1 cellular context compared by ENCODE assay signal in genomic region chr15:100918034-100918689, GRCh38.
TF ChIP-seq lines count a peak whose summit lies in the region.

No MANE protein-coding gene starts in this region.

TF ChIP-seq in HepG2, 621 proteins besides CTCF, POLR2A, EP300 and RAD21 (continues in another document):
- TF ChIP-seq ZNF574 (CRISPR knock-in tag; IDR thresholded peaks at IDR 0.05) (0 out of 2 replicates have a peak, but pooled peaks have one; percentile 23), PLSCR1 (CRISPR knock-in tag; IDR thresholded peaks at IDR 0.05; ENCODE audit: borderline replicate concordance) (no peak), POLR2AphosphoS2 (IDR thresholded peaks at IDR 0.05; ENCODE audit: low read depth, low read length) (no peak), REXO4 (CRISPR knock-in tag; IDR thresholded peaks at IDR 0.05; ENCODE audit: borderline replicate concordance) (no peak), CHD2 (IDR thresholded peaks at IDR 0.05; ENCODE audit: low read depth, low read length) (no peak), PLRG1 (conservative IDR thresholded peaks at IDR 0.05) (no peak), ZUFSP (CRISPR knock-in tag; IDR thresholded peaks at IDR 0.05; ENCODE audit: borderline replicate concordance) (no peak), EHMT2 (IDR thresholded peaks at IDR 0.05; ENCODE audit: borderline replicate concordance, low read depth, low read length) (no peak), ASH2L (IDR thresholded peaks at IDR 0.05; ENCODE audit: insufficient read length, low read depth, low read length) (no peak), ATF2 (CRISPR knock-in tag; IDR thresholded peaks at IDR 0.05) (no peak), ZNF264 (CRISPR knock-in tag; IDR thresholded peaks at IDR 0.05) (no peak), NONO (IDR thresholded peaks at IDR 0.05) (no peak), NONO (CRISPR knock-in tag; conservative IDR thresholded peaks at IDR 0.05) (0 out of 2 replicates have a peak, but pooled peaks have one; percentile 42), MYC (CRISPR knock-in tag; IDR thresholded peaks at IDR 0.05; ENCODE audit: borderline replicate concordance) (peak; percentile 29; the same call in 1 of the 2 replicates), NFKB2 (CRISPR knock-in tag; IDR thresholded peaks at IDR 0.05; ENCODE audit: borderline replicate concordance) (no peak), REPIN1 (CRISPR knock-in tag; IDR thresholded peaks at IDR 0.05; ENCODE audit: borderline replicate concordance, low read depth) (no peak), ZNF687 (CRISPR knock-in tag; IDR thresholded peaks at IDR 0.05) (peak; percentile 36), ZNF615 (CRISPR knock-in tag; IDR thresholded peaks at IDR 0.05; ENCODE audit: borderline replicate concordance) (no peak), HNF4G (IDR thresholded peaks at IDR 0.05; ENCODE audit: borderline replicate concordance, low read depth, low read length) (no peak), HNF4G (CRISPR knock-in tag; IDR thresholded peaks at IDR 0.05; ENCODE audit: borderline replicate concordance, low read depth) (no peak), ZNF253 (CRISPR knock-in tag; IDR thresholded peaks at IDR 0.05; ENCODE audit: borderline replicate concordance) (no peak), ZNF263 (CRISPR knock-in tag; IDR thresholded peaks at IDR 0.05) (no peak), SRSF9 (IDR thresholded peaks at IDR 0.05; ENCODE audit: borderline replicate concordance, insufficient read depth, low read depth, low read length, poor library complexity, severe bottlenecking) (no peak), ETV6 (CRISPR knock-in tag; conservative IDR thresholded peaks at IDR 0.05) (no peak), FOXK1 (CRISPR knock-in tag; IDR thresholded peaks at IDR 0.05; ENCODE audit: borderline replicate concordance, low read depth) (no peak), MTF2 (CRISPR knock-in tag; IDR thresholded peaks at IDR 0.05; ENCODE audit: borderline replicate concordance) (peak; percentile 80; the same call in 1 of the 2 replicates), ZNF337 (CRISPR knock-in tag; IDR thresholded peaks at IDR 0.05; ENCODE audit: borderline replicate concordance, low read depth) (no peak), KDM2A (CRISPR knock-in tag; IDR thresholded peaks at IDR 0.05; ENCODE audit: borderline replicate concordance, low read depth) (peak; percentile 69; the same call in 1 of the 2 replicates), E2F2 (CRISPR knock-in tag; IDR thresholded peaks at IDR 0.05; ENCODE audit: borderline replicate concordance) (no peak), HOXA7 (CRISPR knock-in tag; IDR thresholded peaks at IDR 0.05) (no peak), MAZ (IDR thresholded peaks at IDR 0.05; ENCODE audit: borderline replicate concordance, low read depth, low read length) (no peak), MAZ (CRISPR knock-in tag; IDR thresholded peaks at IDR 0.05; ENCODE audit: low read depth) (0 out of 2 replicates have a peak, but pooled peaks have one; percentile 43), SMAD1 (CRISPR knock-in tag; IDR thresholded peaks at IDR 0.05; ENCODE audit: borderline replicate concordance, low read depth) (no peak), HNF4A (CRISPR knock-in tag; IDR thresholded peaks at IDR 0.05) (no peak), ZNF543 (CRISPR knock-in tag; IDR thresholded peaks at IDR 0.05) (no peak), ZNF501 (CRISPR knock-in tag; IDR thresholded peaks at IDR 0.05) (peak; percentile 49; the same call in 1 of the 2 replicates), ZNF607 (CRISPR knock-in tag; IDR thresholded peaks at IDR 0.05; ENCODE audit: borderline replicate concordance) (0 out of 2 replicates have a peak, but pooled peaks have one; percentile 32), ZBTB20 (CRISPR knock-in tag; IDR thresholded peaks at IDR 0.05; ENCODE audit: borderline replicate concordance, low read depth) (no peak), FOXA3 (CRISPR knock-in tag; IDR thresholded peaks at IDR 0.05) (no peak), KLF6 (CRISPR knock-in tag; IDR thresholded peaks at IDR 0.05) (no peak), ZNF460 (CRISPR knock-in tag; IDR thresholded peaks at IDR 0.05; ENCODE audit: borderline replicate concordance) (no peak), BRF2 (CRISPR knock-in tag; IDR thresholded peaks at IDR 0.05) (no peak), MXI1 (IDR thresholded peaks at IDR 0.05; ENCODE audit: borderline replicate concordance, low read depth, low read length) (0 out of 3 replicates have a peak, but pooled peaks have one; percentile 19), ZNF704 (CRISPR knock-in tag; IDR thresholded peaks at IDR 0.05; ENCODE audit: borderline replicate concordance) (no peak), CHCHD3 (CRISPR knock-in tag; IDR thresholded peaks at IDR 0.05) (no peak), ZNF30 (CRISPR knock-in tag; IDR thresholded peaks at IDR 0.05) (no peak), KAT7 (CRISPR knock-in tag; IDR thresholded peaks at IDR 0.05; ENCODE audit: borderline replicate concordance) (no peak), ZNF572 (CRISPR knock-in tag; IDR thresholded peaks at IDR 0.05) (peak; percentile 85; the same call in 1 of the 2 replicates), XRCC5 (optimal IDR thresholded peaks at IDR 0.05; ENCODE audit: low read length) (peak; percentile 70), ZNF761 (CRISPR knock-in tag; conservative IDR thresholded peaks at IDR 0.05) (no peak), ZMAT5 (CRISPR knock-in tag; IDR thresholded peaks at IDR 0.05; ENCODE audit: borderline replicate concordance, low read depth) (no peak), ZNF737 (CRISPR knock-in tag; IDR thresholded peaks at IDR 0.05; ENCODE audit: borderline replicate concordance) (no peak), HCFC1 (IDR thresholded peaks at IDR 0.05; ENCODE audit: low read depth, low read length) (no peak), SMC3 (IDR thresholded peaks at IDR 0.05; ENCODE audit: low read length) (peak; percentile 21; the same call in 1 of the 2 replicates), NAIF1 (CRISPR knock-in tag; IDR thresholded peaks at IDR 0.05; ENCODE audit: borderline replicate concordance) (no peak), ZNF44 (CRISPR knock-in tag; IDR thresholded peaks at IDR 0.05) (no peak), YY1 (IDR thresholded peaks at IDR 0.05; ENCODE audit: insufficient read depth, insufficient replicate concordance, low read depth, low read length) (peak; percentile 35), MYNN (CRISPR knock-in tag; IDR thresholded peaks at IDR 0.05; ENCODE audit: low read depth) (no peak), PHB2 (IDR thresholded peaks at IDR 0.05; ENCODE audit: partially characterized antibody) (no peak), TEAD3 (CRISPR knock-in tag; optimal IDR thresholded peaks at IDR 0.05; ENCODE audit: borderline replicate concordance) (peak; percentile 48), HIVEP1 (CRISPR knock-in tag; IDR thresholded peaks at IDR 0.05) (no peak)
